ENCODE assay signal across 8 cellular contexts in genomic region chr16:87778830-87779579, GRCh38. TPM values are rescaled to one million over a fixed set of nuclear protein-coding genes. Genes with fewer than 3 reads are reported as not detected.
DNase-seq lines count a peak whose midpoint lies in the region; ATAC-seq and TF ChIP-seq lines count a peak whose summit lies in the region.

No MANE protein-coding gene starts in this region.

- TF ChIP-seq CTCF in KMS-11 (conservative IDR thresholded peaks at IDR 0.05; ENCODE audit: low read depth, low read length) (peak; percentile 75), Peyer's patch (IDR thresholded peaks at IDR 0.05) (peak; percentile 96 to 99 (median 98))

- H3K27me3 ChIP-seq in KMS-11 (ENCODE audit: insufficient read depth, low read depth) (no peaks in the 10 kb centered on the region), Peyer's patch (no peaks in the 10 kb centered on the region)

- H3K4me3 ChIP-seq in KMS-11 (IDR thresholded peaks at IDR 0.05; ENCODE audit: insufficient read depth, low read depth, low read length) (no peak overlapping the region), Peyer's patch (peak overlapping the region in 1 of 4 donors; percentile 18)

- no peaks in the 10 kb centered on the region for H3K9me3 Mint-ChIP-seq in activated T-cell treated with anti-CD3 and anti-CD28 coated beads, Interleukin-2, amount 50 U/mL, for 72 hours
- H3K9me3 Mint-ChIP-seq in naive thymus-derived CD8-positive, alpha-beta T cell, result peaks cover 0 to 11% (median 0%) of the 10 kb centered on the region in 9 donors

- TF ChIP-seq POLR2A in Peyer's patch (IDR thresholded peaks at IDR 0.05), result no peak

- no peaks in the 10 kb centered on the region for H3K36me3 ChIP-seq in KMS-11 (ENCODE audit: insufficient read depth)
- no peaks in the 10 kb centered on the region for H3K36me3 ChIP-seq in Peyer's patch

- peak; percentile 92 for DNase-seq in DMS53 treated with DMSO at 0.1 percent for 48 hours (lab: John Stamatoyannopoulos, UW; ENCODE audit: unreplicated experiment)
- peak; percentile 88 to 96 (median 92) for DNase-seq in Peyer's patch
- peak; percentile 97 to 99 for DNase-seq in activated T-cell treated with anti-CD3 and anti-CD28 coated beads, Interleukin-2, amount 50 U/mL, for 72 hours
- DNase-seq in fibroblast of gingiva (ENCODE audit: low read depth), result peak; percentile 94
- DNase-seq in naive thymus-derived CD8-positive, alpha-beta T cell, result peak; percentile 83 to 93 (median 90)
- DNase-seq in stimulated activated naive CD4-positive, alpha-beta T cell (lab: John Stamatoyannopoulos, UW), result peak; percentile 74 to 92 (median 82)

- H3K27ac ChIP-seq in KMS-11 (peak overlapping the region; percentile 98), Peyer's patch (peak overlapping the region in 1 of 4 donors; percentile 57)

- peak overlapping the region; percentile 100 for H3K4me2 ChIP-seq in KMS-11

- peak overlapping the region; percentile 96 for H3K27ac Mint-ChIP-seq in activated T-cell treated with anti-CD3 and anti-CD28 coated beads, Interleukin-2, amount 50 U/mL, for 72 hours
- H3K27ac Mint-ChIP-seq in naive thymus-derived CD8-positive, alpha-beta T cell, result peak overlapping the region; percentile 60 to 97 (median 90)

- no peaks in the 10 kb centered on the region for H3K79me2 ChIP-seq in KMS-11 (ENCODE audit: insufficient read depth, low read depth)

- ATAC-seq in GM21723 (IDR thresholded peaks at IDR 0.05; ENCODE audit: unreplicated experiment), result peak; percentile 47
- peak; percentile 85 to 88 for ATAC-seq in activated T-cell treated with anti-CD3 and anti-CD28 coated beads, Interleukin-2, amount 50 U/mL, for 72 hours (replicated peaks in 1 of 2)
- ATAC-seq in naive thymus-derived CD8-positive, alpha-beta T cell, result peak; percentile 85 to 87

- no peaks in the 10 kb centered on the region for H3K9me3 ChIP-seq in Peyer's patch

- peak overlapping the region; percentile 95 for H3K9ac ChIP-seq in KMS-11

- H3K4me1 Mint-ChIP-seq in activated T-cell treated with anti-CD3 and anti-CD28 coated beads, Interleukin-2, amount 50 U/mL, for 72 hours (ENCODE audit: low read depth), result peaks cover 73% of the 10 kb centered on the region
- peaks cover 16 to 44% (median 40%) of the 10 kb centered on the region in 4 donors for H3K4me1 Mint-ChIP-seq in naive thymus-derived CD8-positive, alpha-beta T cell

- H3K27me3 Mint-ChIP-seq in activated T-cell treated with anti-CD3 and anti-CD28 coated beads, Interleukin-2, amount 50 U/mL, for 72 hours (ENCODE audit: low read depth), result no peaks in the 10 kb centered on the region
- no peaks in the 10 kb centered on the region for H3K27me3 Mint-ChIP-seq in naive thymus-derived CD8-positive, alpha-beta T cell

- H3K4me3 Mint-ChIP-seq in activated T-cell treated with anti-CD3 and anti-CD28 coated beads, Interleukin-2, amount 50 U/mL, for 72 hours, result peak overlapping the region; percentile 87 to 94
- peak overlapping the region in 9 of 10 donors; percentile 55 to 79 (median 62) for H3K4me3 Mint-ChIP-seq in naive thymus-derived CD8-positive, alpha-beta T cell

- POLR2A ChIA-PET in naive thymus-derived CD8-positive, alpha-beta T cell (lab: Charles Lee), result interaction anchor here (0.6 to 4.2 kb wide), 15 partner anchors 13 to 1997 kb away, joined by 3 to 80 read pairs (median 5); partner anchors contain the start of genes BANP, KLHDC4 and SLC7A5

- peaks cover 0 to 6% of the 10 kb centered on the region in 2 donors for H3K36me3 Mint-ChIP-seq in activated T-cell treated with anti-CD3 and anti-CD28 coated beads, Interleukin-2, amount 50 U/mL, for 72 hours (ENCODE audit: insufficient read depth in 2 of 2)
- no peaks in the 10 kb centered on the region for H3K36me3 Mint-ChIP-seq in naive thymus-derived CD8-positive, alpha-beta T cell

- H2AFZ ChIP-seq in KMS-11 (ENCODE audit: low read depth), result peak overlapping the region; percentile 80

- H3K4me1 ChIP-seq in KMS-11 (ENCODE audit: low read depth, poor library complexity, severe bottlenecking) (peaks cover 56% of the 10 kb centered on the region), Peyer's patch (peaks cover 0 to 22% (median 10%) of the 10 kb centered on the region in 4 donors)

- H4K20me1 ChIP-seq in KMS-11 (ENCODE audit: insufficient read depth), result no peaks in the 10 kb centered on the region

RNA-seq across cellular contexts. Expression of gene KLHDC4, which starts 13.2 kb away (rescaled TPM):
- total RNA-seq in Peyer's patch, result 100 to 1,000 TPM in 1 of 4 donors, 10 to 100 TPM in 3; 39.4 to 125 (median 63.6) TPM
- total RNA-seq in activated T-cell treated with anti-CD3 and anti-CD28 coated beads, Interleukin-2, amount 50 U/mL, for 72 hours, result 100 to 1,000 TPM in 1 of 2 donors, 10 to 100 TPM in 1; 85.5 to 108 TPM
- total RNA-seq in naive thymus-derived CD8-positive, alpha-beta T cell, result 100 to 1,000 TPM; 117 to 121 TPM
- polyA plus RNA-seq in naive thymus-derived CD8-positive, alpha-beta T cell, result 10 to 100 TPM; 28.7 to 33.3 (median 32.1) TPM
